Comparison of ENCODE assay signal across 3 cellular contexts in genomic region chr13:99923877-99924582, GRCh38.
TF ChIP-seq lines count a peak whose summit lies in the region.

No MANE protein-coding gene starts in this region.

TF ChIP-seq in SK-N-SH treated with all-trans-retinoic acid at 6 μM for 48 hours, 23 proteins besides CTCF, POLR2A, EP300 and RAD21:
- 0 out of 2 replicates have a peak, but pooled peaks have one; percentile 42 for TF ChIP-seq ZNF8 (CRISPR knock-in tag; IDR thresholded peaks at IDR 0.05)
- no peak for TF ChIP-seq ZNF70 (CRISPR knock-in tag; IDR thresholded peaks at IDR 0.05)

TF ChIP-seq in SK-N-SH, 30 proteins besides CTCF, POLR2A, EP300 and RAD21:
- TF ChIP-seq FOXJ3 (CRISPR knock-in tag; IDR thresholded peaks at IDR 0.05) (no peak), ZBTB33 (IDR thresholded peaks at IDR 0.05; ENCODE audit: borderline replicate concordance, low read depth) (no peak), GABPA (IDR thresholded peaks at IDR 0.05; ENCODE audit: low read depth) (no peak), TCF12 (IDR thresholded peaks at IDR 0.05) (no peak), PBX3 (IDR thresholded peaks at IDR 0.05) (no peak), RFX5 (IDR thresholded peaks at IDR 0.05; ENCODE audit: low read length) (no peak), MEF2A (IDR thresholded peaks at IDR 0.05; ENCODE audit: borderline replicate concordance, low read depth) (no peak)

TF ChIP-seq in HepG2, 621 proteins besides CTCF, POLR2A, EP300 and RAD21:
- TF ChIP-seq ZNF770 (CRISPR knock-in tag; IDR thresholded peaks at IDR 0.05) (peak; percentile 46; the same call in 1 of the 2 replicates), ZBTB33 (CRISPR knock-in tag; IDR thresholded peaks at IDR 0.05) (no peak), CEBPG (CRISPR knock-in tag; IDR thresholded peaks at IDR 0.05) (peak; percentile 9; the same call in 1 of the 2 replicates), NR2F2 (IDR thresholded peaks at IDR 0.05; ENCODE audit: borderline replicate concordance, low read depth) (no peak), ZSCAN20 (CRISPR knock-in tag; IDR thresholded peaks at IDR 0.05; ENCODE audit: borderline replicate concordance) (no peak)
TF ChIP-seq in HepG2: peak in this region for 2.
